ENCODE assay signal across 1 cellular context in the genomic region with DNA sequence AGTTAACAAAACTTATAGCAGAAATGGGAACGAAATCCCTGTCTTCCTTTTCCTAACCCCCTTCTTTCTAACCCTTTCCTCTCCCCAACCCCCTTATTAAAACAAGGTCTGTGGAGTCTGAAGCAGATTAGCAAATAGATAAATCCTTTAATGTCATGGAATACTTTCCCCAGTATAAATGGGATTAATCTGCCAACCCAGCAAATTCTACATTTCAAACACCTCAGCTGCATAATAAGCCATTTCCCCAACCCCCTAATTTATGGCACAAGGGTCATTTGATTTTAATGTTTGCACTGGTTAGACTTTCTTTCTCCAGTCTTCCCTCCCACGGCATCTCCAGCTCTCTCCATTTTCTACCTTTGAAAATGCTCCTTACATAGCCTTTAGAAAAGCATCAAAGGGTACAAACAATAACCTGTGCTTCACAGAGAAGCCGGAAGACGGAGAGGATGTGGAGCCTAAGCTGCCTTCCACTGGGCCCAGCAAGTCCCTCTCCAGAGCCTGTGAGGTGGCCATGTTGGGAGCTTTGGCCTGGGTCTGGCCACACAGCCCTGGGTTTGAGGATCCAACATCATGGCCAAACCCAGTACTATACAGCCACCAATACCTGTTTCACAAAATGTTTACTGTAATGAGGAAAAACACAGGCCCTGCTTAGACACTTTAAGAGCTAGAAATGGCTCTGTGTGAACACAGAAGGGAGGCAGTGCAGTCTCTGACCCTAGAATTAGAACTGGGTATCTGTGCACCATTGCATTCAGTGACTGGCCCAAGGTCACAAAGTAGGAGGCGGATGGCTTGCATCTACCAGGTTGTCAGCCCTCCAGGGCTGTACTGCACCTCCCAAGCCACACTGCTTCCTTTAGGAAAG.
TF ChIP-seq lines count a peak whose summit lies in the region.

No MANE protein-coding gene starts in this region.

TF ChIP-seq in H1, 55 proteins besides CTCF, POLR2A, EP300 and RAD21:
- TF ChIP-seq TBP (IDR thresholded peaks at IDR 0.05; ENCODE audit: low read depth, low read length) (no peak), SP4 (IDR thresholded peaks at IDR 0.05; ENCODE audit: low read length) (no peak)
TF ChIP-seq in H1: peak in this region for 0.
